Comparison of ENCODE assay signal across 1 cellular context in the genomic region with DNA sequence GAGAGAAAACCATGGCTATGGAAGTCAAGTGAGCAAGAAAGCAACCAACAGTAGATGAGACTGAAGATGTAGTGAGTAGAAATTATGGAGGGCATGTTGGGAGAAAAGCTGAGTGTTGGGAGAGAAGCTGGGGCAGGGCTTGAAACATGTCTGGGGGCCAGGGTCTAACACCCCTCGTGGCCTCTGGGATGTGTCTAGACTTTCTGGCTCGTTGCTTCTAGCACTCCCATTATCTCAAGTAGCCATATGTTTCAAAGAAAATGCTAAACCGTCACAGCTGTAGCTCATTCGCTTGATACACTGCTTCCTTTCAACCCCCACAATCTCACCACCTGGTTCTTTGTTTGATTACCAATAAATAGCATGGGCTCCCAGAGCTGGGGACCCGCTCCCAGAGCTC.
TF ChIP-seq lines count a peak whose summit lies in the region.

No MANE protein-coding gene starts in this region.

TF ChIP-seq in K562, 482 proteins besides CTCF, POLR2A, EP300 and RAD21 (continued from another document and continues in another):
- TF ChIP-seq E4F1 (CRISPR knock-in tag; IDR thresholded peaks at IDR 0.05; ENCODE audit: borderline replicate concordance), result no peak
- TF ChIP-seq BACH1 (tag; IDR thresholded peaks at IDR 0.05), result no peak
- TF ChIP-seq SP1 (CRISPR knock-in tag; IDR thresholded peaks at IDR 0.05), result no peak
- no peak for TF ChIP-seq ESRRA (IDR thresholded peaks at IDR 0.05; ENCODE audit: borderline replicate concordance, low read depth)
- TF ChIP-seq ZNF253 (CRISPR knock-in tag; conservative IDR thresholded peaks at IDR 0.05), result no peak
- TF ChIP-seq HMGXB4 (CRISPR knock-in tag; IDR thresholded peaks at IDR 0.05), result no peak
- TF ChIP-seq ZNF79 (CRISPR knock-in tag; IDR thresholded peaks at IDR 0.05; ENCODE audit: low read depth), result no peak
- TF ChIP-seq MCM7 (IDR thresholded peaks at IDR 0.05), result no peak
- TF ChIP-seq ZC3H4 (CRISPR knock-in tag; IDR thresholded peaks at IDR 0.05; ENCODE audit: borderline replicate concordance), result no peak
- TF ChIP-seq ZNF518B (CRISPR knock-in tag; IDR thresholded peaks at IDR 0.05), result no peak
- TF ChIP-seq, protein P1, sequence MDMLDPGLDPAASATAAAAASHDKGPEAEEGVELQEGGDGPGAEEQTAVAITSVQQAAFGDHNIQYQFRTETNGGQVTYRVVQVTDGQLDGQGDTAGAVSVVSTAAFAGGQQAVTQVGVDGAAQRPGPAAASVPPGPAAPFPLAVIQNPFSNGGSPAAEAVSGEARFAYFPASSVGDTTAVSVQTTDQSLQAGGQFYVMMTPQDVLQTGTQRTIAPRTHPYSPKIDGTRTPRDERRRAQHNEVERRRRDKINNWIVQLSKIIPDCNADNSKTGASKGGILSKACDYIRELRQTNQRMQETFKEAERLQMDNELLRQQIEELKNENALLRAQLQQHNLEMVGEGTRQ (CRISPR knock-in tag; IDR thresholded peaks at IDR 0.05), result no peak
- TF ChIP-seq ZNF583 (CRISPR knock-in tag; IDR thresholded peaks at IDR 0.05), result no peak
- TF ChIP-seq USF1 (CRISPR knock-in tag; IDR thresholded peaks at IDR 0.05), result no peak
- no peak for TF ChIP-seq JUND (IDR thresholded peaks at IDR 0.05; ENCODE audit: borderline replicate concordance, low read depth, low read length)
- no peak for TF ChIP-seq JUND (tag; IDR thresholded peaks at IDR 0.05; ENCODE audit: borderline replicate concordance, low read depth, low read length)
- no peak for TF ChIP-seq RBM39 (optimal IDR thresholded peaks at IDR 0.05; ENCODE audit: low read depth, low read length)
- TF ChIP-seq DMBX1 (CRISPR knock-in tag; IDR thresholded peaks at IDR 0.05; ENCODE audit: borderline replicate concordance), result peak; percentile 58
- no peak for TF ChIP-seq ZNF707 (CRISPR knock-in tag; conservative IDR thresholded peaks at IDR 0.05)
- TF ChIP-seq, protein P2, sequence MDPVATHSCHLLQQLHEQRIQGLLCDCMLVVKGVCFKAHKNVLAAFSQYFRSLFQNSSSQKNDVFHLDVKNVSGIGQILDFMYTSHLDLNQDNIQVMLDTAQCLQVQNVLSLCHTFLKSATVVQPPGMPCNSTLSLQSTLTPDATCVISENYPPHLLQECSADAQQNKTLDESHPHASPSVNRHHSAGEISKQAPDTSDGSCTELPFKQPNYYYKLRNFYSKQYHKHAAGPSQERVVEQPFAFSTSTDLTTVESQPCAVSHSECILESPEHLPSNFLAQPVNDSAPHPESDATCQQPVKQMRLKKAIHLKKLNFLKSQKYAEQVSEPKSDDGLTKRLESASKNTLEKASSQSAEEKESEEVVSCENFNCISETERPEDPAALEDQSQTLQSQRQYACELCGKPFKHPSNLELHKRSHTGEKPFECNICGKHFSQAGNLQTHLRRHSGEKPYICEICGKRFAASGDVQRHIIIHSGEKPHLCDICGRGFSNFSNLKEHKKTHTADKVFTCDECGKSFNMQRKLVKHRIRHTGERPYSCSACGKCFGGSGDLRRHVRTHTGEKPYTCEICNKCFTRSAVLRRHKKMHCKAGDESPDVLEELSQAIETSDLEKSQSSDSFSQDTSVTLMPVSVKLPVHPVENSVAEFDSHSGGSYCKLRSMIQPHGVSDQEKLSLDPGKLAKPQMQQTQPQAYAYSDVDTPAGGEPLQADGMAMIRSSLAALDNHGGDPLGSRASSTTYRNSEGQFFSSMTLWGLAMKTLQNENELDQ (CRISPR knock-in tag; IDR thresholded peaks at IDR 0.05; ENCODE audit: borderline replicate concordance), result no peak
- no peak for TF ChIP-seq HDAC1 (IDR thresholded peaks at IDR 0.05)
- TF ChIP-seq, protein P3, sequence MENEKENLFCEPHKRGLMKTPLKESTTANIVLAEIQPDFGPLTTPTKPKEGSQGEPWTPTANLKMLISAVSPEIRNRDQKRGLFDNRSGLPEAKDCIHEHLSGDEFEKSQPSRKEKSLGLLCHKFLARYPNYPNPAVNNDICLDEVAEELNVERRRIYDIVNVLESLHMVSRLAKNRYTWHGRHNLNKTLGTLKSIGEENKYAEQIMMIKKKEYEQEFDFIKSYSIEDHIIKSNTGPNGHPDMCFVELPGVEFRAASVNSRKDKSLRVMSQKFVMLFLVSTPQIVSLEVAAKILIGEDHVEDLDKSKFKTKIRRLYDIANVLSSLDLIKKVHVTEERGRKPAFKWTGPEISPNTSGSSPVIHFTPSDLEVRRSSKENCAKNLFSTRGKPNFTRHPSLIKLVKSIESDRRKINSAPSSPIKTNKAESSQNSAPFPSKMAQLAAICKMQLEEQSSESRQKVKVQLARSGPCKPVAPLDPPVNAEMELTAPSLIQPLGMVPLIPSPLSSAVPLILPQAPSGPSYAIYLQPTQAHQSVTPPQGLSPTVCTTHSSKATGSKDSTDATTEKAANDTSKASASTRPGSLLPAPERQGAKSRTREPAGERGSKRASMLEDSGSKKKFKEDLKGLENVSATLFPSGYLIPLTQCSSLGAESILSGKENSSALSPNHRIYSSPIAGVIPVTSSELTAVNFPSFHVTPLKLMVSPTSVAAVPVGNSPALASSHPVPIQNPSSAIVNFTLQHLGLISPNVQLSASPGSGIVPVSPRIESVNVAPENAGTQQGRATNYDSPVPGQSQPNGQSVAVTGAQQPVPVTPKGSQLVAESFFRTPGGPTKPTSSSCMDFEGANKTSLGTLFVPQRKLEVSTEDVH (IDR thresholded peaks at IDR 0.05; ENCODE audit: low read depth, partially characterized antibody), result no peak
- no peak for TF ChIP-seq LCOR (CRISPR knock-in tag; IDR thresholded peaks at IDR 0.05)
- no peak for TF ChIP-seq DDX20 (tag; IDR thresholded peaks at IDR 0.05; ENCODE audit: low read depth)
- no peak for TF ChIP-seq DIDO1 (tag; IDR thresholded peaks at IDR 0.05; ENCODE audit: low read depth)
- peak; percentile 70 for TF ChIP-seq TAL1 (IDR thresholded peaks at IDR 0.05)
- no peak for TF ChIP-seq CLOCK (CRISPR knock-in tag; IDR thresholded peaks at IDR 0.05; ENCODE audit: borderline replicate concordance)
- no peak for TF ChIP-seq LARP7 (IDR thresholded peaks at IDR 0.05)
- no peak for TF ChIP-seq KDM5B (IDR thresholded peaks at IDR 0.05; ENCODE audit: insufficient replicate concordance, low read depth, low read length)
- no peak for TF ChIP-seq KDM4B (IDR thresholded peaks at IDR 0.05; ENCODE audit: borderline replicate concordance in 2 of 2, low read depth in 1 of 2)
- TF ChIP-seq YBX1 (IDR thresholded peaks at IDR 0.05), result no peak
- TF ChIP-seq SRSF1 (IDR thresholded peaks at IDR 0.05; ENCODE audit: low read depth, low read length), result no peak
- no peak for TF ChIP-seq SMAD2 (IDR thresholded peaks at IDR 0.05; ENCODE audit: low read depth, low read length)
- peak; percentile 41; the same call in 1 of the 2 replicates for TF ChIP-seq NFIC (IDR thresholded peaks at IDR 0.05)
- TF ChIP-seq ZBTB17 (CRISPR knock-in tag; IDR thresholded peaks at IDR 0.05), result 0 out of 2 replicates have a peak, but pooled peaks have one; percentile 63
- TF ChIP-seq CBFA2T2 (conservative IDR thresholded peaks at IDR 0.05), result peak; percentile 82
- no peak for TF ChIP-seq MECOM (CRISPR knock-in tag; IDR thresholded peaks at IDR 0.05)
- no peak for TF ChIP-seq ZC3H11A (IDR thresholded peaks at IDR 0.05; ENCODE audit: low read depth, low read length)
- TF ChIP-seq, protein P4, sequence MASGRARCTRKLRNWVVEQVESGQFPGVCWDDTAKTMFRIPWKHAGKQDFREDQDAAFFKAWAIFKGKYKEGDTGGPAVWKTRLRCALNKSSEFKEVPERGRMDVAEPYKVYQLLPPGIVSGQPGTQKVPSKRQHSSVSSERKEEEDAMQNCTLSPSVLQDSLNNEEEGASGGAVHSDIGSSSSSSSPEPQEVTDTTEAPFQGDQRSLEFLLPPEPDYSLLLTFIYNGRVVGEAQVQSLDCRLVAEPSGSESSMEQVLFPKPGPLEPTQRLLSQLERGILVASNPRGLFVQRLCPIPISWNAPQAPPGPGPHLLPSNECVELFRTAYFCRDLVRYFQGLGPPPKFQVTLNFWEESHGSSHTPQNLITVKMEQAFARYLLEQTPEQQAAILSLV (tag; IDR thresholded peaks at IDR 0.05), result no peak
- 0 out of 2 replicates have a peak, but pooled peaks have one; percentile 34 for TF ChIP-seq PML (IDR thresholded peaks at IDR 0.05; ENCODE audit: low read length)
- TF ChIP-seq KDM2B (CRISPR knock-in tag; IDR thresholded peaks at IDR 0.05), result no peak
- TF ChIP-seq ELF1 (tag; IDR thresholded peaks at IDR 0.05), result no peak
